In the genomic region with DNA sequence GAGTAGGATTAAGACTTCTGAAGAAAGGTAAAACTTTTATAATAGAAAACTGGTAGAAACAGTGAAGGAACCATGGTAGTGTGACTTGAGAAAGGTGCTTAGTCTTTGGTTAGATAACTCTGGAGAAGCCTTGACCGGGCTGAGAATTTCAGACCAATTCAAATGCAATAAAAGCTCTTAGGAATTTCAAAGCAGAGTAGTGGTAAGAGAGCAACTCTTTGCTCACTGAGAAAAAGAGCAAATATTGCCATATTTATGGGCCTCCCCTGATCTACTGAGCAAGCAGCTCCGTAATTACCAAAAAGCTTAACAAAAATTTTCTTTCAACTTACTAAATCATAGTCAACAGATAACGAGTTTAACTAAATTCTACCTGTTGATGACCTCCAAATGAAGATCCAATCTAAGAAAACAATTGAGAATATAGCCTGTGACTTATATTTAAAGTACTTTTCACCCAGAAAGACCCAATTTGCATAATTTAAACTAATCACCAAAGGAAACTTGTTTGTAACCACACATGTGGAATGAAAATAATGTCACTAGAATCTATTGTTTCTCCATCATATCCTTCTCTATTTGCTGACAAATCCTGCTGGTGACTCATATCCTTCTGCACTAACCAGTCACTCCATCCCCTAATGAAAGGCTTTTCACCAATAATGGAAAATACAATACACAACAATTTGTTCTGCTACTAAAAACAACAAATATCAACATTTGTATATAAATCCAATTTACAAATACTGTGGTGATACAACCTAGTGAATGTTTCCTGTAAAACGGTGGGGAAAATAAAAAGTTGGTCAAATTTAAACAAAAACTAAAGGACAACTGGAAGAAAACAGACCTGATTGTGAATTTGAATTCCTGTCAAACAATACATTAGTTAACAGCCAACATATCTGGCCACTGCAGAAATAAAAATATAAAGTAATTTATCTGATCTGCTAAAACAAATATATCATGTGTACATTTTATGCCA, we compare ENCODE assay signal across 8 cellular contexts. TPM values are rescaled to one million over a fixed set of nuclear protein-coding genes. Genes with fewer than 3 reads are reported as not detected.
DNase-seq lines count a peak whose midpoint lies in the region; ATAC-seq lines count a peak whose summit lies in the region.

No MANE protein-coding gene starts in this region.

- ATAC-seq in esophagus mucosa = peak; percentile 56
- ATAC-seq in GM21737 (IDR thresholded peaks at IDR 0.05; ENCODE audit: unreplicated experiment) = no peak
- no peak for ATAC-seq in HG02623 (IDR thresholded peaks at IDR 0.05; ENCODE audit: unreplicated experiment)

- peak overlapping the region; percentile 65 for H3K27ac ChIP-seq in SK-N-MC

- peak overlapping the region; percentile 14 for H3K9ac ChIP-seq in SK-N-MC (ENCODE audit: insufficient read length)

- no peaks in the 10 kb centered on the region; the same call in 1 of the 2 replicates for H3K36me3 ChIP-seq in SK-N-MC (ENCODE audit: insufficient read depth, low read length)

- no peaks in the 10 kb centered on the region for H3K9me3 ChIP-seq in SK-N-MC (ENCODE audit: low read depth, low read length)

- H3K4me3 ChIP-seq in SK-N-MC = 0 out of 2 replicates have a peak overlapping the region, but pooled peaks have one; percentile 3
- H3K4me3 ChIP-seq in skeletal muscle cell (ENCODE audit: low read depth, low read length) = peak overlapping the region; percentile 13

- peak; percentile 36 for DNase-seq in SIG-M5 treated with dmso at 0.1 percent for 504 hours (lab: John Stamatoyannopoulos, UW; ENCODE audit: unreplicated experiment)
- DNase-seq in SIG-M5 (lab: John Stamatoyannopoulos, UW) = no peak
- DNase-seq in SK-N-MC (ENCODE audit: low read depth, low spot score) = no peak
- DNase-seq in skeletal muscle cell (ENCODE audit: low read depth) = peak; percentile 20
- no peak for DNase-seq in activated CD4-positive, CD25-positive, alpha-beta regulatory T cell (lab: John Stamatoyannopoulos, UW)

RNA-seq across cellular contexts. Expression of a gene that starts 6.6 kb away (rescaled TPM):
- 100 TPM for total RNA-seq in esophagus mucosa

Comparison
In these comparisons a context has a peak if more than half of its experiments do, and no peak if none do; other contexts are left out.
1. DNase-seq: peak in SIG-M5 treated with dmso at 0.1 percent for 504 hours (single experiment) and skeletal muscle cell (single experiment); none in SIG-M5 (single experiment), SK-N-MC (single experiment) and activated CD4-positive, CD25-positive, alpha-beta regulatory T cell (0 of 4).